In the genomic region with DNA sequence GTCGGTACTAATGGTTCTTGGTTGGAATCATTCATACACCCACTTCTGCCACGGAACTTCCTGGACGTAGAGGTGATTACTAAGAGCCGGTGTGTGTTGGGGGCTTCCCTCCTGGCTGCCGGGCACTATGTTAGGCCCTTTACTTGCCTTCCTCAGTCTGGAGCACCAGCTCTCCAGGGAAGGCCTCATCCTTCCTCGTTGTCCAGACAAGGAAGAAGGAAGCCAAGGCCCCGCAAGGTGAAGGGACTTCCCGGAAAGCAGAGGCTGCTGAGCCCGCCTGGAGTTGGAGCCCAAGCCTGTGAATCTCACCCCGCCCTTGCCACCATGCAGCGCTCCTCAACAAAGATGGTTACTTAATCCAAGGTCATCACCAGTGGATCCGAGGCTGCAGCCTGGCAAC, we compare ENCODE assay signal across 15 cellular contexts. TPM values are rescaled to one million over a fixed set of nuclear protein-coding genes. Genes with fewer than 3 reads are reported as not detected.
DNase-seq lines count a peak whose midpoint lies in the region; ATAC-seq and TF ChIP-seq lines count a peak whose summit lies in the region.
"Had no signal": no experiment of that assay in that cellular context is flagged by ENCODE, and none has a peak within 500 bp of the region (broad histone marks: within the 10 kb centered on the region; RNA-seq: fewer than 3 reads in every experiment).

No MANE protein-coding gene starts in this region.

- H3K9ac ChIP-seq in H9 (ENCODE audit: extremely low read depth, insufficient read length, low read length) (no peak overlapping the region), neuronal stem cell (ENCODE audit: low read depth, low read length, poor library complexity) (no peak overlapping the region)
- H3K9ac ChIP-seq: GM23248 had no signal

- no peak overlapping the region for H3K27ac ChIP-seq in H9 (ENCODE audit: insufficient read length, low read depth, low read length)
- no peak overlapping the region for H3K27ac ChIP-seq in neuronal stem cell (replicated peaks; ENCODE audit: low read length)
- H3K27ac ChIP-seq: GM23248 had no signal

- no peak for ATAC-seq in GM21717 (IDR thresholded peaks at IDR 0.05; ENCODE audit: unreplicated experiment)
- no peak for ATAC-seq in T-helper 17 cell
- ATAC-seq: HCT116 had no signal

- no peaks in the 10 kb centered on the region for H3K23me2 ChIP-seq in H9 (ENCODE audit: insufficient read length, low read depth, low read length, poor library complexity, severe bottlenecking)

- no peaks in the 10 kb centered on the region for H4K20me1 ChIP-seq in H9 (ENCODE audit: control insufficient read depth, insufficient read depth, insufficient read length)

- H3K79me1 ChIP-seq in H9 (ENCODE audit: insufficient read depth, low read depth, low read length, poor library complexity, severe bottlenecking) (no peaks in the 10 kb centered on the region), neuronal stem cell (ENCODE audit: low read depth, low read length) (no peaks in the 10 kb centered on the region)

- peak; percentile 16 for DNase-seq in D341Med (ENCODE audit: low spot score)
- no peak for DNase-seq in H9
- no peak for DNase-seq in neuronal stem cell (ENCODE audit: low spot score)
- DNase-seq in T-helper 17 cell = no peak
- DNase-seq in SW480 (ENCODE audit: low spot score) = no peak
- DNase-seq: C1 segment of cervical spinal cord; Calu3; CD4-positive, alpha-beta memory T cell; COR-L47; DMS153; DND-41; GM23248; H7 had no signal

- H3K27me3 ChIP-seq in H9 (ENCODE audit: insufficient read depth, low read length) = no peaks in the 10 kb centered on the region
- H3K27me3 ChIP-seq in neuronal stem cell (ENCODE audit: control insufficient read depth in 3 of 3, insufficient read depth in 3 of 3, low read depth in 1 of 3, low read length in 3 of 3) = no peaks in the 10 kb centered on the region

- H3K4me1 Mint-ChIP-seq in H9 (peaks cover 16 to 23% of the 10 kb centered on the region in 2 experiments), T-helper 17 cell (no peaks in the 10 kb centered on the region)
- H3K4me1 Mint-ChIP-seq: CD4-positive, alpha-beta memory T cell had no signal

- H3K36me3 Mint-ChIP-seq in H9 (ENCODE audit: insufficient read depth in 1 of 3, low read depth in 3 of 3) (no peaks in the 10 kb centered on the region), T-helper 17 cell (ENCODE audit: low read depth) (peaks cover 2% of the 10 kb centered on the region)
- H3K36me3 Mint-ChIP-seq: CD4-positive, alpha-beta memory T cell had no signal

- H2BK5ac ChIP-seq in H9 (ENCODE audit: insufficient read length, low read length) (no peak overlapping the region), neuronal stem cell (ENCODE audit: low read length) (no peak overlapping the region)

- TF ChIP-seq CTCF in H9 (conservative IDR thresholded peaks at IDR 0.05) = no peak

- H2BK12ac ChIP-seq in H9 (ENCODE audit: insufficient read length, low read depth, low read length) = no peak overlapping the region
- no peak overlapping the region for H2BK12ac ChIP-seq in neuronal stem cell (ENCODE audit: low read length)

- H3K27ac Mint-ChIP-seq in H9 (no peak overlapping the region), T-helper 17 cell (no peak overlapping the region)

- no peak overlapping the region for H4K91ac ChIP-seq in H9 (ENCODE audit: insufficient read length, low read depth, low read length)
- peak overlapping the region; percentile 41 for H4K91ac ChIP-seq in neuronal stem cell (ENCODE audit: low read depth, low read length, poor library complexity)

- H3K14ac ChIP-seq in H9 (ENCODE audit: insufficient read depth, low read length) (peak overlapping the region; percentile 44; the same call in 1 of the 2 replicates), neuronal stem cell (ENCODE audit: low read length) (no peak overlapping the region)

- H4K5ac ChIP-seq in H9 (ENCODE audit: insufficient read length, low read depth, low read length) = no peak overlapping the region

- no peak overlapping the region for H3K4me3 ChIP-seq in neuronal stem cell (ENCODE audit: low read length in 2 of 2)
- H3K4me3 ChIP-seq: GM23248 had no signal

- H3K4me1 ChIP-seq in H9 (ENCODE audit: insufficient read depth, low read length) (peaks cover 5% of the 10 kb centered on the region; the same call in 1 of the 2 replicates), neuronal stem cell (ENCODE audit: control insufficient read depth in 2 of 2, insufficient read depth in 1 of 2, low read depth in 1 of 2, low read length in 2 of 2) (peaks cover 0 to 8% of the 10 kb centered on the region in 2 donors)

- H3K79me2 ChIP-seq in H9 (ENCODE audit: insufficient read depth, low read length) = no peaks in the 10 kb centered on the region

- H2BK120ac ChIP-seq in H9 (ENCODE audit: low read depth, low read length, poor library complexity, severe bottlenecking) (no peak overlapping the region), neuronal stem cell (ENCODE audit: low read depth, low read length) (no peak overlapping the region)

- H3K4me3 Mint-ChIP-seq in H9 (no peak overlapping the region), T-helper 17 cell (no peak overlapping the region)
- H3K4me3 Mint-ChIP-seq: CD4-positive, alpha-beta memory T cell had no signal

- H3K9me3 ChIP-seq in H9 (ENCODE audit: control insufficient read depth, low read depth, low read length) = no peaks in the 10 kb centered on the region
- no peaks in the 10 kb centered on the region for H3K9me3 ChIP-seq in neuronal stem cell (replicated peaks in 1 of 2; ENCODE audit: control insufficient read depth in 2 of 2, insufficient read depth in 1 of 2, low read depth in 1 of 2, low read length in 2 of 2)
- no peaks in the 10 kb centered on the region for H3K9me3 ChIP-seq in T-helper 17 cell (ENCODE audit: control insufficient read depth, low read length, poor library complexity, severe bottlenecking)

- H3K27me3 Mint-ChIP-seq in H9 (ENCODE audit: low read depth) (no peaks in the 10 kb centered on the region; the same call in 1 of the 2 replicates), T-helper 17 cell (no peaks in the 10 kb centered on the region)
- H3K27me3 Mint-ChIP-seq: CD4-positive, alpha-beta memory T cell had no signal

- WGBS in H9 (ENCODE audit: extremely low coverage, insufficient read length, low lambda C conversion rate) = no CpG with 5 or more reads among the region's 12 CpGs
- no CpG with 5 or more reads among the region's 12 CpGs for WGBS in neuronal stem cell (ENCODE audit: extremely low coverage in 2 of 2, insufficient read length in 2 of 2, insufficient replicate concordance in 1 of 2), 2 donors

- no peak overlapping the region for H2BK20ac ChIP-seq in H9 (ENCODE audit: low read depth, low read length, poor library complexity, severe bottlenecking)

- no peak overlapping the region for H3T11ph ChIP-seq in H9 (ENCODE audit: low read length)

- H3K4ac ChIP-seq in H9 (ENCODE audit: low read depth, low read length) (no peak overlapping the region), neuronal stem cell (ENCODE audit: low read length) (no peak overlapping the region)

- H3K18ac ChIP-seq in H9 (ENCODE audit: insufficient read length, low read depth, low read length) (no peak overlapping the region), neuronal stem cell (ENCODE audit: low read length) (no peak overlapping the region)

- H2AK5ac ChIP-seq in H9 (ENCODE audit: insufficient read length, low read length) (no peak overlapping the region), neuronal stem cell (ENCODE audit: low read depth, low read length) (peak overlapping the region; percentile 47)

- H3K23ac ChIP-seq in H9 (ENCODE audit: insufficient read length, low read depth, low read length) (no peak overlapping the region), neuronal stem cell (ENCODE audit: low read depth, low read length, poor library complexity) (no peak overlapping the region)

- no peak overlapping the region for H2AFZ ChIP-seq in H9 (ENCODE audit: low read length)
- H2AFZ ChIP-seq in neuronal stem cell (ENCODE audit: low read length) = no peak overlapping the region
- H2AFZ ChIP-seq: GM23248 had no signal

- H3K36me3 ChIP-seq in neuronal stem cell (replicated peaks in 1 of 2; ENCODE audit: control insufficient read depth in 2 of 2, insufficient read depth in 2 of 2, low read length in 2 of 2) = peaks cover 2 to 4% of the 10 kb centered on the region in 2 donors

- H2BK15ac ChIP-seq in H9 (ENCODE audit: low read depth, low read length) (no peak overlapping the region), neuronal stem cell (ENCODE audit: low read length) (no peak overlapping the region)

- H3K9me3 Mint-ChIP-seq in H9 = no peaks in the 10 kb centered on the region

- H3K56ac ChIP-seq in H9 (ENCODE audit: insufficient read length, low read depth, low read length) = no peak overlapping the region

- H3K4me2 ChIP-seq in H9 (ENCODE audit: insufficient read depth, insufficient read length, low read length) = no peak overlapping the region
- no peak overlapping the region for H3K4me2 ChIP-seq in neuronal stem cell (ENCODE audit: insufficient read depth, low read length, poor library complexity, severe bottlenecking)

- H4K8ac ChIP-seq in H9 (replicated peaks; ENCODE audit: insufficient read length, low read depth, low read length) = no peak overlapping the region
- no peak overlapping the region for H4K8ac ChIP-seq in neuronal stem cell (ENCODE audit: low read depth, low read length)

RNA-seq across cellular contexts. Expression of gene AAR2, which starts 26.2 kb away (rescaled TPM):
- total RNA-seq in H9 (2021) (36.9 and 37.8 TPM in 2 replicates), T-helper 17 cell (10 to 100 TPM; 16.7 to 23.0 TPM)
- polyA plus RNA-seq in neuronal stem cell (2013, experiment 1 of 2) = 19.2 TPM
- polyA plus RNA-seq in neuronal stem cell (2013, experiment 2 of 2) = 19.6 TPM

RNA-seq across cellular contexts. Expression of gene DLGAP4, which starts 43.7 kb away (rescaled TPM):
- total RNA-seq in H9 (2021) = 48.0 and 54.6 TPM in 2 replicates
- polyA plus RNA-seq in neuronal stem cell (2013, experiment 1 of 2) = 98.6 TPM
- polyA plus RNA-seq in neuronal stem cell (2013, experiment 2 of 2) = 99.8 TPM
- 10 to 100 TPM; 33.9 to 45.4 TPM for total RNA-seq in T-helper 17 cell
